ENCODE assay signal across 8 cellular contexts in the genomic region with DNA sequence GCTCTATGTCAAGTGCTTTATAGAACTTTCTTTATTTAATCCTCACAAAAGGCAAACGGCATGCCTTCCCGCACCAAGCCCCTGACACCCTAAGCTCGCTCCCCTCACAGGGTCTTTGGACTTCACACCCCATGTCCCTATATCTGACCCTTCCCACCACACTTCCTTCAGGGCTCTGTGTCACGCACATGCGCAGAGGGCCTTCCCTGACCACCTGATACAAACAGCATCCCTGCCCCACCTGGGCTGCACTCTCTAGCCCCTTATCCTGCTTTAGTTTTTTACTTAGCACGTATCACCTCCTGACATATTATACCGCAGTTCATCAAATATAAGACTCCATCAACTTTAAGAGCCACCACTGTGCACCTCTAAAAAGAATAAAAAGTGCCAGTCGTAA. TPM values are rescaled to one million over a fixed set of nuclear protein-coding genes. Genes with fewer than 3 reads are reported as not detected.
"Had no signal": no experiment of that assay in that cellular context is flagged by ENCODE, and none has a peak within 500 bp of the region (broad histone marks: within the 10 kb centered on the region; RNA-seq: fewer than 3 reads in every experiment).

No MANE protein-coding gene starts in this region.

- H3K27ac Mint-ChIP-seq: IgD-negative memory B cell had no signal

- ATAC-seq: HepG2 had no signal

- H3K9me3 Mint-ChIP-seq: IgD-negative memory B cell had no signal

- H3K4me3 Mint-ChIP-seq: IgD-negative memory B cell had no signal

- H3K36me3 Mint-ChIP-seq: IgD-negative memory B cell had no signal

- DNase-seq: IMR-90, KBM-7, KG1 had no signal

- FAIRE-seq: HepG2, HTR-8/SVneo had no signal

- H3K27ac ChIP-seq: HL-60 had no signal

- H3K4me1 Mint-ChIP-seq: IgD-negative memory B cell had no signal

RNA-seq across cellular contexts. Expression of a gene that starts 49.8 kb away (rescaled TPM):
- total RNA-seq: HepG2, HT1080 had no signal
- polyA plus RNA-seq: IgD-negative memory B cell had no signal
